ENCODE assay signal across 12 cellular contexts in genomic region chr2:102417946-102418345, GRCh38. TPM values are rescaled to one million over a fixed set of nuclear protein-coding genes. Genes with fewer than 3 reads are reported as not detected.
DNase-seq lines count a peak whose midpoint lies in the region; ATAC-seq, FAIRE-seq and TF ChIP-seq lines count a peak whose summit lies in the region.
"Had no signal": no experiment of that assay in that cellular context is flagged by ENCODE, and none has a peak within 500 bp of the region (broad histone marks: within the 10 kb centered on the region; RNA-seq: fewer than 3 reads in every experiment).

No MANE protein-coding gene starts in this region.

- ATAC-seq in activated CD4-positive, CD25-positive, alpha-beta regulatory T cell treated with anti-CD3 and anti-CD28 coated beads, Interleukin-2, amount 50 U/mL, for 24 hours, result peak; percentile 93 to 95
- ATAC-seq in HG02759 (IDR thresholded peaks at IDR 0.05; ENCODE audit: unreplicated experiment), result peak; percentile 36

- H3K4me3 ChIP-seq in OCI-LY3 (ENCODE audit: low read length) (no peak overlapping the region), small intestine (ENCODE audit: low read depth in 1 of 2, low read length in 2 of 2) (no peak overlapping the region)
- H3K4me3 ChIP-seq: thyroid gland had no signal

- peak overlapping the region; percentile 46 for H3K4me2 ChIP-seq in OCI-LY3 (ENCODE audit: low read length)

- H3K36me3 ChIP-seq in OCI-LY3 (replicated peaks; ENCODE audit: low read depth, low read length) (peaks cover 2% of the 10 kb centered on the region), small intestine (ENCODE audit: control insufficient read depth in 2 of 2, insufficient read depth in 2 of 2, low read length in 2 of 2) (no peaks in the 10 kb centered on the region)
- H3K36me3 ChIP-seq: thyroid gland had no signal

- TF ChIP-seq CTCF in OCI-LY3 (IDR thresholded peaks at IDR 0.05; ENCODE audit: low read depth, low read length), result no peak

- H4K20me1 ChIP-seq in OCI-LY3 (ENCODE audit: insufficient read depth, low read length), result no peaks in the 10 kb centered on the region

- H3K27ac ChIP-seq in OCI-LY3 (ENCODE audit: low read length), result peak overlapping the region; percentile 21; the same call in 1 of the 2 replicates
- H3K27ac ChIP-seq in small intestine (ENCODE audit: low read depth in 1 of 2, low read length in 1 of 2), result peak overlapping the region; percentile 37 to 47
- H3K27ac ChIP-seq: 22Rv1, thyroid gland had no signal

- WGBS in small intestine, 3 donors, result 79 to 88% (median 81%) methylated on average over 1 of the region's 1 CpG

- no peak for TF ChIP-seq POLR2A in H54 (IDR thresholded peaks at IDR 0.05; ENCODE audit: low read depth, low read length)

- no peak overlapping the region for H3K9ac ChIP-seq in OCI-LY3 (ENCODE audit: low read length)

- no peak overlapping the region for H2AFZ ChIP-seq in OCI-LY3 (ENCODE audit: low read depth, low read length)

- no peaks in the 10 kb centered on the region for H3K27me3 ChIP-seq in OCI-LY3 (ENCODE audit: low read depth, low read length)
- no peaks in the 10 kb centered on the region for H3K27me3 ChIP-seq in small intestine (ENCODE audit: control insufficient read depth in 2 of 2, insufficient read depth in 2 of 2, low read length in 2 of 2)
- H3K27me3 ChIP-seq: thyroid gland had no signal

- no peak for DNase-seq in activated CD4-positive, CD25-positive, alpha-beta regulatory T cell treated with anti-CD3 and anti-CD28 coated beads, Interleukin-2, amount 50 U/mL, for 72 hours
- DNase-seq in small intestine (no peak), SIG-M5 (lab: John Stamatoyannopoulos, UW) (no peak), H54 (ENCODE audit: insufficient read length, low spot score) (no peak)
- DNase-seq in activated effector memory CD4-positive, alpha-beta T cell treated with Interleukin-2 at 50 U/mL for 16 hours, result no peak
- DNase-seq: NCI-H1417 treated with DMSO at 0.1 percent for 48 hours, RPMI8226, thyroid gland had no signal

- H3K79me2 ChIP-seq in OCI-LY3 (ENCODE audit: low read length), result no peaks in the 10 kb centered on the region

- FAIRE-seq in small intestine (lab: Jason Lieb, UNC) (no peak), H54 (lab: Jason Lieb, UNC) (no peak)

- H3K4me1 ChIP-seq in OCI-LY3 (ENCODE audit: low read length), result peaks cover 32% of the 10 kb centered on the region
- H3K4me1 ChIP-seq in small intestine (ENCODE audit: control insufficient read depth in 2 of 2, insufficient read depth in 1 of 2, low read depth in 1 of 2, low read length in 1 of 2), result no peaks in the 10 kb centered on the region
- H3K4me1 ChIP-seq: thyroid gland had no signal

- peaks cover 5% of the 10 kb centered on the region for H3K9me3 ChIP-seq in OCI-LY3 (ENCODE audit: insufficient read depth, low read length)
- no peaks in the 10 kb centered on the region for H3K9me3 ChIP-seq in small intestine (ENCODE audit: control insufficient read depth, low read depth)
- H3K9me3 ChIP-seq: thyroid gland had no signal

RNA-seq across cellular contexts. Expression of gene IL18RAP, which starts 5.0 kb away (rescaled TPM):
- under 1 TPM; 0.22 to 1.00 (median 0.27) TPM for polyA plus RNA-seq in small intestine

RNA-seq across cellular contexts. Expression of gene SLC9A4, which starts 55.1 kb away (rescaled TPM):
- polyA plus RNA-seq in small intestine, result under 1 TPM in 1 of 3 donors, not detected in 2; 0.07 TPM
